9 cellular contexts compared by ENCODE assay signal in genomic region chr19:12665281-12665573, GRCh38. TPM values are rescaled to one million over a fixed set of nuclear protein-coding genes. Genes with fewer than 3 reads are reported as not detected.
DNase-seq lines count a peak whose midpoint lies in the region; ATAC-seq and TF ChIP-seq lines count a peak whose summit lies in the region.
"Had no signal": no experiment of that assay in that cellular context is flagged by ENCODE, and none has a peak within 500 bp of the region (broad histone marks: within the 10 kb centered on the region; RNA-seq: fewer than 3 reads in every experiment).

No MANE protein-coding gene starts in this region.

- no peak overlapping the region for H2AFZ ChIP-seq in neural cell (ENCODE audit: low read depth, low read length)

- H3K27me3 Mint-ChIP-seq in activated naive CD8-positive, alpha-beta T cell treated with anti-CD3 and anti-CD28 coated beads, Interleukin-2, amount 50 U/mL, for 24 hours: no peaks in the 10 kb centered on the region

- TF ChIP-seq CTCF in Peyer's patch (IDR thresholded peaks at IDR 0.05) (no peak), neural cell (IDR thresholded peaks at IDR 0.05; ENCODE audit: poor library complexity, severe bottlenecking) (no peak)

- H3K4me2 ChIP-seq in neural cell (ENCODE audit: low read length): no peak overlapping the region

- H3K9me3 ChIP-seq in Peyer's patch: no peaks in the 10 kb centered on the region
- H3K9me3 ChIP-seq in neural cell (ENCODE audit: low read length): no peaks in the 10 kb centered on the region

- H3K79me2 ChIP-seq in neural cell (replicated peaks; ENCODE audit: insufficient read depth, low read length): peaks cover 29% of the 10 kb centered on the region

- peak overlapping the region; percentile 96 for H3K27ac Mint-ChIP-seq in activated naive CD8-positive, alpha-beta T cell treated with anti-CD3 and anti-CD28 coated beads, Interleukin-2, amount 50 U/mL, for 24 hours

- no peak for TF ChIP-seq POLR2A in Peyer's patch (IDR thresholded peaks at IDR 0.05)

- H3F3A ChIP-seq in neural cell (ENCODE audit: insufficient read depth, low read length, poor library complexity, severe bottlenecking): no peaks in the 10 kb centered on the region

- no peak for TF ChIP-seq EP300 in neural cell (conservative IDR thresholded peaks at IDR 0.05; ENCODE audit: poor library complexity, severe bottlenecking)

- DNase-seq in GDM1 (lab: John Stamatoyannopoulos, UW) (peak; percentile 46), Peyer's patch (peak in 2 of 3 donors; percentile 88 to 89), NCI-H146 (lab: John Stamatoyannopoulos, UW) (no peak), COLO668 (lab: John Stamatoyannopoulos, UW; ENCODE audit: unreplicated experiment) (no peak), EL (no peak)
- peak; percentile 66 for DNase-seq in activated naive CD8-positive, alpha-beta T cell treated with anti-CD3 and anti-CD28 coated beads, Interleukin-2, amount 50 U/mL, for 24 hours

- H3K4me3 ChIP-seq in Peyer's patch (peak overlapping the region in 2 of 4 donors; percentile 61 to 86), neural cell (ENCODE audit: low read length) (peak overlapping the region; percentile 87)

- H3K4me3 Mint-ChIP-seq in activated naive CD8-positive, alpha-beta T cell treated with anti-CD3 and anti-CD28 coated beads, Interleukin-2, amount 50 U/mL, for 24 hours: peak overlapping the region; percentile 96

- no peaks in the 10 kb centered on the region for H4K20me1 ChIP-seq in neural cell (ENCODE audit: insufficient read depth)

- ATAC-seq in activated naive CD8-positive, alpha-beta T cell treated with anti-CD3 and anti-CD28 coated beads, Interleukin-2, amount 50 U/mL, for 24 hours: peak; percentile 30
- ATAC-seq in HG02852 (IDR thresholded peaks at IDR 0.05; ENCODE audit: unreplicated experiment): no peak

- no peak for TF ChIP-seq RAD21 in neural cell (conservative IDR thresholded peaks at IDR 0.05)

- H3K27me3 ChIP-seq in Peyer's patch (no peaks in the 10 kb centered on the region), neural cell (ENCODE audit: insufficient read depth, low read depth, low read length) (no peaks in the 10 kb centered on the region)

- peaks cover 0 to 35% (median 21%) of the 10 kb centered on the region in 4 donors for H3K4me1 ChIP-seq in Peyer's patch

- no peaks in the 10 kb centered on the region for H3K9me3 Mint-ChIP-seq in activated naive CD8-positive, alpha-beta T cell treated with anti-CD3 and anti-CD28 coated beads, Interleukin-2, amount 50 U/mL, for 24 hours

- H3K36me3 Mint-ChIP-seq in activated naive CD8-positive, alpha-beta T cell treated with anti-CD3 and anti-CD28 coated beads, Interleukin-2, amount 50 U/mL, for 24 hours (ENCODE audit: low read depth): peaks cover 35% of the 10 kb centered on the region

- no peaks in the 10 kb centered on the region for H3K9me2 ChIP-seq in neural cell (ENCODE audit: insufficient read depth, low read length)

- H3K9ac ChIP-seq in neural cell (ENCODE audit: low read length): no peak overlapping the region

- peaks cover 0 to 49% (median 0%) of the 10 kb centered on the region in 3 donors for H3K36me3 ChIP-seq in Peyer's patch
- H3K36me3 ChIP-seq in neural cell (ENCODE audit: insufficient read depth, low read length): no peaks in the 10 kb centered on the region

- peaks cover 46% of the 10 kb centered on the region for H3K4me1 Mint-ChIP-seq in activated naive CD8-positive, alpha-beta T cell treated with anti-CD3 and anti-CD28 coated beads, Interleukin-2, amount 50 U/mL, for 24 hours

- H3K27ac ChIP-seq in Peyer's patch (peak overlapping the region in 2 of 4 donors; percentile 72 to 96), neural cell (ENCODE audit: low read length) (no peak overlapping the region)

TF ChIP-seq in neural cell, 6 proteins besides CTCF, POLR2A, EP300 and RAD21:
- TF ChIP-seq EZH2 (IDR thresholded peaks at IDR 0.05; ENCODE audit: borderline replicate concordance, insufficient read depth, low read length, poor library complexity, severe bottlenecking) (no peak), MXI1 (conservative IDR thresholded peaks at IDR 0.05; ENCODE audit: poor library complexity, severe bottlenecking) (no peak), POLR2AphosphoS5 (IDR thresholded peaks at IDR 0.05) (no peak), REST (IDR thresholded peaks at IDR 0.05; ENCODE audit: borderline replicate concordance) (no peak), TAF1 (IDR thresholded peaks at IDR 0.05; ENCODE audit: low read depth) (no peak), SMC3 (conservative IDR thresholded peaks at IDR 0.05; ENCODE audit: poor library complexity) (no peak)

RNA-seq across cellular contexts. Expression of gene MAN2B1, which starts 1.3 kb away (rescaled TPM):
- 10 to 100 TPM; 51.9 to 84.2 (median 68.0) TPM for total RNA-seq in Peyer's patch
- 11.5 and 23.4 TPM in 2 replicates for polyA plus RNA-seq in neural cell
- 14.1 and 20.0 TPM in 2 replicates for polyA minus RNA-seq in neural cell

RNA-seq across cellular contexts. Expression of gene WDR83, which starts 1.4 kb away (rescaled TPM):
- total RNA-seq in Peyer's patch: 10 to 100 TPM in 2 of 4 donors, 1 to 10 TPM in 2; 2.8 to 14.0 (median 9.5) TPM
- polyA plus RNA-seq in neural cell: 45.3 and 51.3 TPM in 2 replicates
- polyA minus RNA-seq in neural cell: 14.8 and 15.3 TPM in 2 replicates

RNA-seq across cellular contexts. Expression of gene DHPS, which starts 16.5 kb away (rescaled TPM):
- 100 to 1,000 TPM in 3 of 4 donors, 10 to 100 TPM in 1; 76.4 to 215 (median 150) TPM for total RNA-seq in Peyer's patch
- polyA plus RNA-seq in neural cell: 227 and 239 TPM in 2 replicates
- polyA minus RNA-seq in neural cell: 78.4 and 104 TPM in 2 replicates

RNA-seq across cellular contexts. Expression of gene GNG14, which starts 22.6 kb away (rescaled TPM):
- total RNA-seq in Peyer's patch: not detected
- not detected in 2 replicates for polyA plus RNA-seq in neural cell
- polyA minus RNA-seq in neural cell: not detected in 2 replicates
- total RNA-seq: T-helper 2 cell treated with Interferon-gamma antibody and Interleukin-4, amounts not matched to agents 100 ng/mL and 5 ng/mL, for 36 hours had no signal

RNA-seq across cellular contexts. Expression of gene FBXW9, which starts 31.2 kb away (rescaled TPM):
- 1 to 10 TPM in 3 of 4 donors, not detected in 1; 6.3 to 9.9 (median 7.0) TPM for total RNA-seq in Peyer's patch
- 16.2 and 20.9 TPM in 2 replicates for polyA plus RNA-seq in neural cell
- 7.3 and 9.0 TPM in 2 replicates for polyA minus RNA-seq in neural cell

Comparison
In these comparisons a context has a peak if more than half of its experiments do, and no peak if none do; other contexts are left out.
1. DNase-seq: peak in GDM1 (single experiment), Peyer's patch (2 of 3) and activated naive CD8-positive, alpha-beta T cell treated with anti-CD3 and anti-CD28 coated beads, Interleukin-2, amount 50 U/mL, for 24 hours (single experiment); none in NCI-H146 (single experiment), COLO668 (single experiment) and EL (single experiment).